In the genomic region with DNA sequence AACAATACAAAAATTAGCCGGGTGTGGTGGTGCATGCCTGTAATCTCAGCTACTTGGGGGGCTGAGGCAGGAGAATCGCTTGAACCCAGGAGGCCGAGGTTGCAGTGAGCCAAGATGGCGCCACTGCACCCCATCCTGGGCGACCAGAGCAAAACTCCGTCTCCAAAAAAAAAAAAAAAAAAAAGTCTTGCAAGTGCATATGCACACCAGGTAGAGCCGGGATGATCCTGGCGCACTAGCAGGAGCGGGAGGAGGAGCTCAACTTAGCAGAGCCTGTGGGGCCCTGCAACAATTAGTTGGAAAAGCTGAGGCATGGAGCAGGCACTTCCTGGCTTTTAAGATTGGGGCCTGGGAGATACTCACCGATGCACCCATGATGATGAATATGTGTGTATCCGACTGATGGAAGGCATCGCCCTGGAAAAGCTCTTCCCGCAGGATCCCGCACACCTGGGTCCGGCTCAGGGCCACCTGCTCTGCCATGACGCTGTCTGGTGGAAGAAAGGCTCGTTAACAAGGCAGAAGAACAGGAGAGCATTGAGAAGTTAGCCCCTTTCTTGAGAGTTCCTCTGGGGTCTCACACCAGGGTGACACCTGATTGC, we compare ENCODE assay signal across 10 cellular contexts. TPM values are rescaled to one million over a fixed set of nuclear protein-coding genes. Genes with fewer than 3 reads are reported as not detected.
DNase-seq lines count a peak whose midpoint lies in the region; ATAC-seq and TF ChIP-seq lines count a peak whose summit lies in the region.
"Had no signal": no experiment of that assay in that cellular context is flagged by ENCODE, and none has a peak within 500 bp of the region (broad histone marks: within the 10 kb centered on the region; RNA-seq: fewer than 3 reads in every experiment).

No MANE protein-coding gene starts in this region.

- H3K4me3 Mint-ChIP-seq in activated naive CD4-positive, alpha-beta T cell treated with anti-CD3 and anti-CD28 coated beads for 36 hours, result peak overlapping the region; percentile 69
- peak overlapping the region; percentile 80 for H3K4me3 Mint-ChIP-seq in activated naive CD8-positive, alpha-beta T cell

- H3K4me3 ChIP-seq in left lung (peak overlapping the region; percentile 50 to 63), thyroid gland (replicated peaks in 1 of 3) (peak overlapping the region in 1 of 3 donors; percentile 49)

- no peak for DNase-seq in activated naive CD4-positive, alpha-beta T cell treated with anti-CD3 and anti-CD28 coated beads for 36 hours
- no peak for DNase-seq in activated naive CD4-positive, alpha-beta T cell (lab: John Stamatoyannopoulos, UW)
- peak in 1 of 2 donors; percentile 5 for DNase-seq in left lung
- peak; percentile 5 to 11 for DNase-seq in thyroid gland
- DNase-seq: T-helper 9 cell had no signal

- H3K27ac Mint-ChIP-seq in activated naive CD4-positive, alpha-beta T cell treated with anti-CD3 and anti-CD28 coated beads for 36 hours, result peak overlapping the region; percentile 53
- H3K27ac Mint-ChIP-seq in activated naive CD8-positive, alpha-beta T cell, result peak overlapping the region; percentile 64

- H3K27me3 ChIP-seq in left lung, result no peaks in the 10 kb centered on the region
- no peaks in the 10 kb centered on the region for H3K27me3 ChIP-seq in thyroid gland

- intact Hi-C loops in activated naive CD4-positive, alpha-beta T cell treated with anti-CD3 and anti-CD28 coated beads for 36 hours (cut with micrococcal nuclease), result loop anchor here (2.0 kb wide), 2 partner anchors 19 to 29 kb away; partner anchors contain the start of gene FAM3A
- intact Hi-C loops in left lung (cut with DNase I) (no loop called here), thyroid gland (cut with DNase I) (no loop called here)

- CTCF ChIA-PET in activated naive CD4-positive, alpha-beta T cell treated with anti-CD3 and anti-CD28 coated beads for 36 hours (lab: Charles Lee), result interaction anchor here (1.0 kb wide), 1 partner anchor 9 kb away, joined by 3 read pairs; no protein-coding TSS in a partner anchor

- no peaks in the 10 kb centered on the region for H3K9me3 Mint-ChIP-seq in activated naive CD4-positive, alpha-beta T cell treated with anti-CD3 and anti-CD28 coated beads for 36 hours
- no peaks in the 10 kb centered on the region for H3K9me3 Mint-ChIP-seq in activated naive CD8-positive, alpha-beta T cell (ENCODE audit: low read depth)

- H3K27ac ChIP-seq in left lung (peak overlapping the region in 1 of 2 donors; percentile 92), thyroid gland (peak overlapping the region in 1 of 3 donors; percentile 41)

- H3K4me1 Mint-ChIP-seq in activated naive CD4-positive, alpha-beta T cell treated with anti-CD3 and anti-CD28 coated beads for 36 hours (ENCODE audit: low read depth), result peaks cover 57% of the 10 kb centered on the region
- H3K4me1 Mint-ChIP-seq in activated naive CD8-positive, alpha-beta T cell (ENCODE audit: low read depth), result peaks cover 56% of the 10 kb centered on the region

- H3K36me3 ChIP-seq in left lung (no peaks in the 10 kb centered on the region), thyroid gland (no peaks in the 10 kb centered on the region)

- peaks cover 9% of the 10 kb centered on the region for H3K36me3 Mint-ChIP-seq in activated naive CD4-positive, alpha-beta T cell treated with anti-CD3 and anti-CD28 coated beads for 36 hours (ENCODE audit: low read depth)
- no peaks in the 10 kb centered on the region for H3K36me3 Mint-ChIP-seq in activated naive CD8-positive, alpha-beta T cell

- H3K27me3 Mint-ChIP-seq in activated naive CD4-positive, alpha-beta T cell treated with anti-CD3 and anti-CD28 coated beads for 36 hours (ENCODE audit: low read depth), result no peaks in the 10 kb centered on the region
- no peaks in the 10 kb centered on the region for H3K27me3 Mint-ChIP-seq in activated naive CD8-positive, alpha-beta T cell

- TF ChIP-seq CTCF in left lung (IDR thresholded peaks at IDR 0.05) (no peak), thyroid gland (IDR thresholded peaks at IDR 0.05) (no peak)

- H3K9me3 ChIP-seq in left lung, result no peaks in the 10 kb centered on the region
- no peaks in the 10 kb centered on the region for H3K9me3 ChIP-seq in thyroid gland

- WGBS in thyroid gland, 2 donors, result 65 to 82% methylated on average over 9 of the region's 17 CpGs

- H3K4me1 ChIP-seq in left lung, result peaks cover 0 to 60% of the 10 kb centered on the region in 2 donors
- H3K4me1 ChIP-seq in thyroid gland, result peaks cover 17 to 45% of the 10 kb centered on the region in 2 donors

- ATAC-seq in left lung (no peak), HG02852 (IDR thresholded peaks at IDR 0.05; ENCODE audit: unreplicated experiment) (no peak), GM18873 (IDR thresholded peaks at IDR 0.05; ENCODE audit: low FRiP score, unreplicated experiment) (no peak), GM21360 (IDR thresholded peaks at IDR 0.05; ENCODE audit: unreplicated experiment) (no peak)

- no peak for TF ChIP-seq POLR2A in thyroid gland (IDR thresholded peaks at IDR 0.05)

RNA-seq across cellular contexts. Expression of gene G6PD, which starts 0.9 kb away (rescaled TPM):
- total RNA-seq in activated naive CD4-positive, alpha-beta T cell treated with anti-CD3 and anti-CD28 coated beads for 36 hours, result 10 to 100 TPM; 63.7 to 64.4 TPM
- total RNA-seq in left lung, result 100 to 1,000 TPM in 1 of 2 donors, 10 to 100 TPM in 1; 66.8 to 109 TPM
- total RNA-seq in thyroid gland, result 100 to 1,000 TPM in 2 of 4 donors, 10 to 100 TPM in 2; 47.2 to 288 (median 158) TPM

RNA-seq across cellular contexts. Expression of gene IKBKG, which starts 1.6 kb away (rescaled TPM):
- total RNA-seq in activated naive CD4-positive, alpha-beta T cell treated with anti-CD3 and anti-CD28 coated beads for 36 hours, result 10 to 100 TPM; 42.2 to 42.6 TPM
- total RNA-seq in left lung (10 to 100 TPM; 28.1 to 52.5 TPM), thyroid gland (10 to 100 TPM; 14.4 to 24.3 (median 16.8) TPM)

RNA-seq across cellular contexts. Expression of gene FAM3A, which starts 29.7 kb away (rescaled TPM):
- 10 to 100 TPM; 17.8 to 21.4 TPM for total RNA-seq in activated naive CD4-positive, alpha-beta T cell treated with anti-CD3 and anti-CD28 coated beads for 36 hours
- 10 to 100 TPM; 35.3 to 43.6 TPM for total RNA-seq in left lung
- 10 to 100 TPM; 56.3 to 67.7 (median 65.3) TPM for total RNA-seq in thyroid gland

RNA-seq across cellular contexts. Expression of gene CTAG1A, which starts 39.2 kb away (rescaled TPM):
- total RNA-seq in activated naive CD4-positive, alpha-beta T cell treated with anti-CD3 and anti-CD28 coated beads for 36 hours, result not detected
- total RNA-seq in left lung (not detected), thyroid gland (not detected)
- total RNA-seq: Daoy had no signal

RNA-seq across cellular contexts. Expression of gene SLC10A3, which starts 55.3 kb away (rescaled TPM):
- total RNA-seq in activated naive CD4-positive, alpha-beta T cell treated with anti-CD3 and anti-CD28 coated beads for 36 hours, result 1 to 10 TPM; 6.7 to 6.9 TPM
- total RNA-seq in left lung, result 10 to 100 TPM; 25.1 to 26.8 TPM
- total RNA-seq in thyroid gland, result 10 to 100 TPM; 21.9 to 40.6 (median 29.3) TPM

Comparison
In these comparisons a context has a peak if more than half of its experiments do, and no peak if none do; other contexts are left out.
1. DNase-seq: peak in thyroid gland (2 of 2); none in activated naive CD4-positive, alpha-beta T cell treated with anti-CD3 and anti-CD28 coated beads for 36 hours (single experiment) and activated naive CD4-positive, alpha-beta T cell (0 of 4).